ENCODE assay signal across 28 cellular contexts in genomic region chr17:53391197-53391596, GRCh38.
"Had no signal": no experiment of that assay in that cellular context is flagged by ENCODE, and none has a peak within 500 bp of the region (broad histone marks: within the 10 kb centered on the region; RNA-seq: fewer than 3 reads in every experiment).

No MANE protein-coding gene starts in this region.

- H3K4me1 ChIP-seq: colonic mucosa, esophagus muscularis mucosa, esophagus squamous epithelium, foreskin keratinocyte, gastrocnemius medialis, gastroesophageal sphincter, heart left ventricle, heart right ventricle had no signal

- H3K36me3 ChIP-seq: colonic mucosa, esophagus muscularis mucosa, esophagus squamous epithelium, gastrocnemius medialis, gastroesophageal sphincter, heart left ventricle, heart right ventricle had no signal

- H3K27ac ChIP-seq: colonic mucosa, coronary artery, dorsolateral prefrontal cortex, epithelial cell of prostate, esophagus muscularis mucosa, esophagus squamous epithelium, foreskin keratinocyte, gastrocnemius medialis, gastroesophageal sphincter, heart left ventricle, heart right ventricle had no signal

- H3K27ac Mint-ChIP-seq: dendritic cell treated with granulocyte-macrophage colony-stimulating factor and Interleukin-4, amounts not matched to agents 40 ng/mL and 50 ng/mL, for 4 days; effector memory CD8-positive, alpha-beta T cell; endodermal cell had no signal

- DNase-seq: colonic mucosa; cortex of kidney; dermis blood vessel endothelial cell; dorsolateral prefrontal cortex; effector CD4-positive, alpha-beta T cell; effector CD8-positive, alpha-beta T cell; effector memory CD4-positive, alpha-beta T cell; effector memory CD8-positive, alpha-beta T cell; endodermal cell; erythroblast; esophagus squamous epithelium; foreskin fibroblast; foreskin keratinocyte; foreskin melanocyte; gastrocnemius medialis; head of caudate nucleus; heart left ventricle; heart right ventricle had no signal

- H3K4me3 Mint-ChIP-seq: dendritic cell treated with granulocyte-macrophage colony-stimulating factor and Interleukin-4, amounts not matched to agents 40 ng/mL and 50 ng/mL, for 4 days; effector memory CD8-positive, alpha-beta T cell; endodermal cell had no signal

- H3K4me3 ChIP-seq: colonic mucosa, coronary artery, dorsolateral prefrontal cortex, esophagus muscularis mucosa, esophagus squamous epithelium, gastrocnemius medialis, gastroesophageal sphincter, heart left ventricle, heart right ventricle had no signal

- H3K9me3 Mint-ChIP-seq: dendritic cell treated with granulocyte-macrophage colony-stimulating factor and Interleukin-4, amounts not matched to agents 40 ng/mL and 50 ng/mL, for 4 days; endodermal cell had no signal

- H3K27me3 ChIP-seq: colonic mucosa, dorsolateral prefrontal cortex, esophagus muscularis mucosa, esophagus squamous epithelium, foreskin keratinocyte, gastrocnemius medialis, gastroesophageal sphincter, heart left ventricle, heart right ventricle had no signal

- FAIRE-seq: colon, endometrium, endothelial cell of umbilical vein, frontal cortex had no signal

- ATAC-seq: effector memory CD8-positive, alpha-beta T cell; esophagus mucosa; foreskin keratinocyte; gastrocnemius medialis; gastroesophageal sphincter; heart left ventricle; heart right ventricle had no signal

- H3K4me1 Mint-ChIP-seq: endodermal cell had no signal

- H3K27me3 Mint-ChIP-seq: dendritic cell treated with granulocyte-macrophage colony-stimulating factor and Interleukin-4, amounts not matched to agents 40 ng/mL and 50 ng/mL, for 4 days; effector memory CD8-positive, alpha-beta T cell had no signal

- H3K9me3 ChIP-seq: colonic mucosa, esophagus muscularis mucosa, esophagus squamous epithelium, gastrocnemius medialis, gastroesophageal sphincter, heart left ventricle, heart right ventricle had no signal
